Comparison of ENCODE assay signal across 22 cellular contexts in the genomic region with DNA sequence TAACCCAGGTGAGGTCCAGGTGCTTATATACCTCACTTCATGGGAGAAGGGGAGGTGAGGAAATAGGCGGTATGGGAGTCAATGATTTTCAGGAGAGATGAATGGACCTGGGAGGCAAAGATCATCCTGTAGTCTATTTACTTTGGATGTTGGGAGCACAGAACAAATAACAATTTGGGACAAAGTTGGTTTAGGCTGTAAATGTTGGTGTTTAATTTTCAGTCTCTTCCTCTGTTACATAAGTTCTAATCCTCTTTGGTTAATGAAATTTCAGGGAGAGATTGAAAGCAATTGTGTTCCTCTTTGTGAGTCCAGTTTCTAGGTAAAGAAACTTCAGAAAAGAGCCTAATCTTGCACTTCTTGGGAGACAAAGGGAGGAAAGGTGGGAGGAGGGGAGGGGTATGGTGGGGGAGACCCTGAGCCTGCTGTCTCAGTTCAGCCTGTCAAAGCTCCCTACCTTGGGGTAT. TPM values are rescaled to one million over a fixed set of nuclear protein-coding genes. Genes with fewer than 3 reads are reported as not detected.
A peak's percentile ranks its signal among the peaks of the same experiment; 100 is the strongest.
DNase-seq lines count a peak whose midpoint lies in the region; ATAC-seq, FAIRE-seq and TF ChIP-seq lines count a peak whose summit lies in the region.
"Had no signal": no experiment of that assay in that cellular context is flagged by ENCODE, and none has a peak within 500 bp of the region (broad histone marks: within the 10 kb centered on the region; RNA-seq: fewer than 3 reads in every experiment).

No MANE protein-coding gene starts in this region.

- H3K9me3 ChIP-seq in A549 (no peaks in the 10 kb centered on the region), mucosa of descending colon (no peaks in the 10 kb centered on the region), tibial artery (no peaks in the 10 kb centered on the region)
- H3K9me3 ChIP-seq: BLaER1, HAP-1 had no signal

- DNase-seq in A549 (ENCODE audit: low read depth in 1 of 2, low spot score in 1 of 2): no peak
- DNase-seq in WTC11 (ENCODE audit: low spot score): no peak
- no peak for DNase-seq in left lobe of liver (ENCODE audit: low spot score)
- no peak for DNase-seq in mucosa of descending colon
- DNase-seq in tibial artery: no peak
- DNase-seq in NCI-H2029 (lab: John Stamatoyannopoulos, UW): no peak
- no peak for DNase-seq in HTR-8/SVneo (ENCODE audit: insufficient read length, low spot score)
- DNase-seq: Calu3; CD8-positive, alpha-beta T cell; DMS79 treated with DMSO at 0.1 percent for 48 hours had no signal

- ATAC-seq in A549: no peak
- no peak for ATAC-seq in WTC11
- ATAC-seq in left lobe of liver: peak; percentile 99
- ATAC-seq in mucosa of descending colon: peak; percentile 16
- ATAC-seq in HG03354 (IDR thresholded peaks at IDR 0.05; ENCODE audit: poor library complexity, severe bottlenecking, unreplicated experiment): no peak
- ATAC-seq: CD8-positive, alpha-beta T cell; GM12878 had no signal

- intact Hi-C loops in mucosa of descending colon (cut with DNase I, micrococcal nuclease): no loop called here
- intact Hi-C loops in tibial artery (cut with DNase I; ENCODE audit: low total_unique reads): no loop called here

- H3K4me3 Mint-ChIP-seq in WTC11: no peak overlapping the region
- H3K4me3 Mint-ChIP-seq: CD14-positive monocyte; CD8-positive, alpha-beta T cell had no signal

- CTCF ChIA-PET in A549 (lab: Yijun Ruan, JAX) (no interaction called here), WTC11 (lab: Charles Lee) (no interaction called here)

- H3K27me3 Mint-ChIP-seq in WTC11 (ENCODE audit: low read depth): no peaks in the 10 kb centered on the region; the same call in 1 of the 2 replicates

- no peaks in the 10 kb centered on the region for H3K27me3 ChIP-seq in tibial artery
- H3K27me3 ChIP-seq: BLaER1 had no signal

- no peak for TF ChIP-seq POLR2A in A549 (IDR thresholded peaks at IDR 0.05; ENCODE audit: low read length)

- H3K36me3 ChIP-seq in mucosa of descending colon (ENCODE audit: low read depth) (no peaks in the 10 kb centered on the region), tibial artery (no peaks in the 10 kb centered on the region)
- H3K36me3 ChIP-seq: BLaER1, HAP-1 had no signal

- TF ChIP-seq EP300 in A549 (IDR thresholded peaks at IDR 0.05): no peak

- H3K9me3 Mint-ChIP-seq in WTC11: peaks cover 24% of the 10 kb centered on the region
- H3K9me3 Mint-ChIP-seq: CD8-positive, alpha-beta T cell had no signal

- TF ChIP-seq CTCF in A549 (IDR thresholded peaks at IDR 0.05) (no peak), WTC11 (IDR thresholded peaks at IDR 0.05) (no peak), mucosa of descending colon (IDR thresholded peaks at IDR 0.05) (no peak), tibial artery (IDR thresholded peaks at IDR 0.05) (no peak)

- 0 out of 3 replicates have a peak overlapping the region, but pooled peaks have one; percentile 0 for H3K4me2 ChIP-seq in A549
- H3K4me2 ChIP-seq: BLaER1 had no signal

- H3K4me1 ChIP-seq in A549 (peaks cover 9% of the 10 kb centered on the region; the same call in 1 of the 3 replicates), mucosa of descending colon (ENCODE audit: low read depth) (no peaks in the 10 kb centered on the region), tibial artery (no peaks in the 10 kb centered on the region)
- H3K4me1 ChIP-seq: BLaER1, HAP-1 had no signal

- peaks cover 7% of the 10 kb centered on the region for H3K4me1 Mint-ChIP-seq in WTC11
- H3K4me1 Mint-ChIP-seq: CD14-positive monocyte had no signal

- TF ChIP-seq RAD21 in A549 (conservative IDR thresholded peaks at IDR 0.05 in 1 of 2, IDR thresholded peaks at IDR 0.05 in 1 of 2): no peak

- H3K36me3 Mint-ChIP-seq in WTC11: peaks cover 3% of the 10 kb centered on the region; the same call in 1 of the 2 replicates
- H3K36me3 Mint-ChIP-seq: CD14-positive monocyte; CD8-positive, alpha-beta T cell had no signal

- no peak overlapping the region for H3K27ac ChIP-seq in A549
- no peak overlapping the region for H3K27ac ChIP-seq in tibial artery
- H3K27ac ChIP-seq: 22Rv1, BLaER1, HL-60 had no signal

- WGBS in A549 (ENCODE audit: missing lambda C conversion rate): 91% methylated on average over 1 of the region's 1 CpG

- no peak overlapping the region for H3K27ac Mint-ChIP-seq in WTC11
- H3K27ac Mint-ChIP-seq: CD8-positive, alpha-beta T cell had no signal

- FAIRE-seq in A549 (lab: Jason Lieb, UNC) (no peak), HTR-8/SVneo (lab: Jason Lieb, UNC) (no peak)
- FAIRE-seq: GM12878 had no signal

- POLR2A ChIA-PET in A549 (lab: Yijun Ruan, JAX): no interaction called here
- POLR2A ChIA-PET in WTC11 (lab: Charles Lee): no interaction called here

- no peak overlapping the region for H3K4me3 ChIP-seq in A549
- H3K4me3 ChIP-seq in mucosa of descending colon: peak overlapping the region; percentile 4
- H3K4me3 ChIP-seq in tibial artery: no peak overlapping the region
- H3K4me3 ChIP-seq: BLaER1, GM12878, HAP-1 had no signal

TF ChIP-seq in A549, 52 proteins besides CTCF, POLR2A, EP300 and RAD21 (continues in another document):
- no peak for TF ChIP-seq PHF8 (IDR thresholded peaks at IDR 0.05; ENCODE audit: borderline replicate concordance, low read depth)
- no peak for TF ChIP-seq RARB (CRISPR knock-in tag; IDR thresholded peaks at IDR 0.05)
- TF ChIP-seq, protein P1, sequence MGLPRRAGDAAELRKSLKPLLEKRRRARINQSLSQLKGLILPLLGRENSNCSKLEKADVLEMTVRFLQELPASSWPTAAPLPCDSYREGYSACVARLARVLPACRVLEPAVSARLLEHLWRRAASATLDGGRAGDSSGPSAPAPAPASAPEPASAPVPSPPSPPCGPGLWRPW (IDR thresholded peaks at IDR 0.05): no peak
- TF ChIP-seq NFE2L2 (conservative IDR thresholded peaks at IDR 0.05; ENCODE audit: low read length): no peak
- no peak for TF ChIP-seq ZC3H11A (IDR thresholded peaks at IDR 0.05)
- TF ChIP-seq FOSL2 (IDR thresholded peaks at IDR 0.05): no peak
- TF ChIP-seq FOSL2 (CRISPR knock-in tag; IDR thresholded peaks at IDR 0.05): no peak
- no peak for TF ChIP-seq ELK1 (IDR thresholded peaks at IDR 0.05; ENCODE audit: low read depth, low read length)
- no peak for TF ChIP-seq SREBF2 (IDR thresholded peaks at IDR 0.05)
- no peak for TF ChIP-seq EHF (CRISPR knock-in tag; IDR thresholded peaks at IDR 0.05)

TF ChIP-seq in WTC11, 78 proteins besides CTCF, POLR2A, EP300 and RAD21:
- TF ChIP-seq E2F1 (CRISPR knock-in tag; IDR thresholded peaks at IDR 0.05) (no peak), ZBTB21 (CRISPR knock-in tag; IDR thresholded peaks at IDR 0.05; ENCODE audit: borderline replicate concordance) (no peak), GABPB1 (CRISPR knock-in tag; IDR thresholded peaks at IDR 0.05) (0 out of 2 replicates have a peak, but pooled peaks have one; percentile 47)

RNA-seq across cellular contexts. Expression of gene AKR1C4, which starts 46.9 kb away (rescaled TPM):
- polyA plus RNA-seq in A549 (2011; rRNA removed): 1.1 and 1.2 TPM in 2 replicates
- polyA plus RNA-seq in A549 (2012; cell fraction: cytosol; rRNA removed): 0.34 and 0.60 TPM in 2 replicates
- 0.25 and 0.26 TPM in 2 replicates for polyA plus RNA-seq in A549 (2012; cell fraction: nucleus; rRNA removed)
- polyA plus RNA-seq in A549 (2017; fragmentation: RNase III; extraction: RNeasy Plus Mini Kit Qiagen cat#74134 plus additional on column Dnase treatment): 0.37 to 0.58 TPM (median 0.54 TPM) in 3 replicates
- 0.45 and 0.49 TPM in 2 replicates for polyA minus RNA-seq in A549 (2011; rRNA and poly(A)+ RNA removed)
- total RNA-seq in WTC11 (2021): not detected in 3 replicates
- 292 TPM for total RNA-seq in left lobe of liver
- total RNA-seq in mucosa of descending colon: not detected
- total RNA-seq: A673; CD8-positive, alpha-beta T cell; G401; GM12878; H4; HT1080 had no signal
- polyA plus RNA-seq: AG04450, CD14-positive monocyte had no signal

RNA-seq across cellular contexts. Expression of gene AKR1C8, which starts 58.6 kb away (rescaled TPM):
- polyA plus RNA-seq in A549 (2011; rRNA removed) (0.52 and 0.62 TPM in 2 replicates), A549 (2017; fragmentation: RNase III; extraction: RNeasy Plus Mini Kit Qiagen cat#74134 plus additional on column Dnase treatment) (0.10 to 0.16 TPM (median 0.13 TPM) in 3 replicates)
- 0.05 and 0.12 TPM in 2 replicates for polyA plus RNA-seq in A549 (2012; cell fraction: cytosol; rRNA removed)
- polyA plus RNA-seq in A549 (2012; cell fraction: nucleus; rRNA removed): 0.36 and 0.47 TPM in 2 replicates
- 0.78 and 0.95 TPM in 2 replicates for polyA minus RNA-seq in A549 (2011; rRNA and poly(A)+ RNA removed)
- total RNA-seq in WTC11 (2021) (not detected in 3 replicates), left lobe of liver (24.7 TPM), mucosa of descending colon (not detected)
- total RNA-seq: Calu3; CD8-positive, alpha-beta T cell; G401; GM12878; HT1080 had no signal
- polyA plus RNA-seq: AG04450, CD14-positive monocyte had no signal

Comparison
In these comparisons a context has a peak if more than half of its experiments do, and no peak if none do; other contexts are left out.
1. ATAC-seq: peak in left lobe of liver (single experiment) and mucosa of descending colon (single experiment); none in A549 (0 of 2), WTC11 (single experiment) and HG03354 (single experiment).
2. RNA of gene AKR1C4, which starts 46.9 kb away (total RNA-seq): 292 TPM in left lobe of liver (single experiment); not detected in WTC11 and not detected in mucosa of descending colon; every median in the first group is over 100 times any median in the second.
3. RNA of gene AKR1C8, which starts 58.6 kb away (total RNA-seq): 24.7 TPM in left lobe of liver (single experiment); not detected in mucosa of descending colon and not detected in WTC11; every median in the first group is over 10 times any median in the second.